In the genomic region with DNA sequence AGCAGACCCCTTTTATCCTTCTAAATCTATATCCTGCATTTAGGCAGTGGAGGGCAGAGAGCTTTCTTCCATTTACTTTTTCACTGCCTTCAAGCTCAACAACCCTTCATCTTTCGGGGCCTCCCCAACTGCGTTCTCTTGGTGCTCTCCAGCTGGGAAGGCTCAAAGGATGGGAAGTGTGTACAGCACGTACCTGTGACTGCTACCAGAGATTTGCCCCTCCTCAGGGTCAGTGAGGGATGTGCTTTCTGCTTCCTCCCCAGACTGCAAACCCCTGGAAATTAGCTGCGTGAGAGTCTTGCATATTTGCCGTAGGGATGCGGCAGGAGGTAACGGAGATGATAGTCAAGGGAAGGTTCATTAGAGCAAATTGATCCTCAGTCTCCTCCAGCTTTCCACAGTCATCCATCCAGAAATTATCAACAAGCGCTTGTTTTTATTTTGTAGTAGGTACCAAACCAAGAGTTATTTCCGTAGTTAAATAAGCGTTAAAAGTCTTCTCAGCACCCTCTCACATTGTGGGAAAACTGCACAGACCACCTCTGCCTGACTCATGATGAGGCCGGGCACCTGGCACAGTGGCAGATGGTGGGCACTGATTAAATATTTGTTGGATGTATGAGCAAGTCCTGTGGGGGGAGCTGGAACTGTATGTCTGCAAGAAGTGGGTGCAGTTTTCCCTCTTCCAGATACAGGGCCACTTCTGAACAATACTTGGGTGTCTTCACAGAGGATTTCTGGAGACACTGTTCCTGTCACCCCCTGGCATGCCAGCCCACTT, we compare ENCODE assay signal across 2 cellular contexts.
TF ChIP-seq lines count a peak whose summit lies in the region.

No MANE protein-coding gene starts in this region.

TF ChIP-seq in GM23338, 12 proteins besides CTCF, POLR2A, EP300 and RAD21 (continues in another document):
- TF ChIP-seq, protein P1, sequence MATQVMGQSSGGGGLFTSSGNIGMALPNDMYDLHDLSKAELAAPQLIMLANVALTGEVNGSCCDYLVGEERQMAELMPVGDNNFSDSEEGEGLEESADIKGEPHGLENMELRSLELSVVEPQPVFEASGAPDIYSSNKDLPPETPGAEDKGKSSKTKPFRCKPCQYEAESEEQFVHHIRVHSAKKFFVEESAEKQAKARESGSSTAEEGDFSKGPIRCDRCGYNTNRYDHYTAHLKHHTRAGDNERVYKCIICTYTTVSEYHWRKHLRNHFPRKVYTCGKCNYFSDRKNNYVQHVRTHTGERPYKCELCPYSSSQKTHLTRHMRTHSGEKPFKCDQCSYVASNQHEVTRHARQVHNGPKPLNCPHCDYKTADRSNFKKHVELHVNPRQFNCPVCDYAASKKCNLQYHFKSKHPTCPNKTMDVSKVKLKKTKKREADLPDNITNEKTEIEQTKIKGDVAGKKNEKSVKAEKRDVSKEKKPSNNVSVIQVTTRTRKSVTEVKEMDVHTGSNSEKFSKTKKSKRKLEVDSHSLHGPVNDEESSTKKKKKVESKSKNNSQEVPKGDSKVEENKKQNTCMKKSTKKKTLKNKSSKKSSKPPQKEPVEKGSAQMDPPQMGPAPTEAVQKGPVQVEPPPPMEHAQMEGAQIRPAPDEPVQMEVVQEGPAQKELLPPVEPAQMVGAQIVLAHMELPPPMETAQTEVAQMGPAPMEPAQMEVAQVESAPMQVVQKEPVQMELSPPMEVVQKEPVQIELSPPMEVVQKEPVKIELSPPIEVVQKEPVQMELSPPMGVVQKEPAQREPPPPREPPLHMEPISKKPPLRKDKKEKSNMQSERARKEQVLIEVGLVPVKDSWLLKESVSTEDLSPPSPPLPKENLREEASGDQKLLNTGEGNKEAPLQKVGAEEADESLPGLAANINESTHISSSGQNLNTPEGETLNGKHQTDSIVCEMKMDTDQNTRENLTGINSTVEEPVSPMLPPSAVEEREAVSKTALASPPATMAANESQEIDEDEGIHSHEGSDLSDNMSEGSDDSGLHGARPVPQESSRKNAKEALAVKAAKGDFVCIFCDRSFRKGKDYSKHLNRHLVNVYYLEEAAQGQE (IDR thresholded peaks at IDR 0.05; ENCODE audit: unreplicated experiment): no peak
- TF ChIP-seq NANOG (IDR thresholded peaks at IDR 0.05; ENCODE audit: borderline replicate concordance): no peak
- TF ChIP-seq CREB1 (CRISPR knock-in tag; IDR thresholded peaks at IDR 0.05; ENCODE audit: low read depth): no peak
- TF ChIP-seq EZH2 (IDR thresholded peaks at IDR 0.05; ENCODE audit: low read depth, unreplicated experiment): no peak
- TF ChIP-seq, protein P2, sequence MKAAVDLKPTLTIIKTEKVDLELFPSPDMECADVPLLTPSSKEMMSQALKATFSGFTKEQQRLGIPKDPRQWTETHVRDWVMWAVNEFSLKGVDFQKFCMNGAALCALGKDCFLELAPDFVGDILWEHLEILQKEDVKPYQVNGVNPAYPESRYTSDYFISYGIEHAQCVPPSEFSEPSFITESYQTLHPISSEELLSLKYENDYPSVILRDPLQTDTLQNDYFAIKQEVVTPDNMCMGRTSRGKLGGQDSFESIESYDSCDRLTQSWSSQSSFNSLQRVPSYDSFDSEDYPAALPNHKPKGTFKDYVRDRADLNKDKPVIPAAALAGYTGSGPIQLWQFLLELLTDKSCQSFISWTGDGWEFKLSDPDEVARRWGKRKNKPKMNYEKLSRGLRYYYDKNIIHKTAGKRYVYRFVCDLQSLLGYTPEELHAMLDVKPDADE (IDR thresholded peaks at IDR 0.05): no peak
- TF ChIP-seq JUNB (IDR thresholded peaks at IDR 0.05; ENCODE audit: unreplicated experiment): no peak
- TF ChIP-seq POLR2AphosphoS5 (IDR thresholded peaks at IDR 0.05; ENCODE audit: low read depth): no peak
- TF ChIP-seq EZH2phosphoT487 (IDR thresholded peaks at IDR 0.05; ENCODE audit: unreplicated experiment): no peak
- no peak for TF ChIP-seq STAT1 (IDR thresholded peaks at IDR 0.05; ENCODE audit: unreplicated experiment)

TF ChIP-seq in H1, 55 proteins besides CTCF, POLR2A, EP300 and RAD21:
- TF ChIP-seq BACH1 (IDR thresholded peaks at IDR 0.05; ENCODE audit: low read length) (no peak), KDM1A (IDR thresholded peaks at IDR 0.05; ENCODE audit: borderline replicate concordance, low read length) (no peak), HDAC6 (IDR thresholded peaks at IDR 0.05; ENCODE audit: low read depth, low read length) (no peak), POLR2AphosphoS5 (IDR thresholded peaks at IDR 0.05; ENCODE audit: low read depth, low read length) (no peak), CEBPB (IDR thresholded peaks at IDR 0.05; ENCODE audit: low read depth, low read length) (no peak), CHD1 (IDR thresholded peaks at IDR 0.05; ENCODE audit: low read depth, low read length) (no peak), YY1 (IDR thresholded peaks at IDR 0.05; ENCODE audit: low read depth, low read length) (no peak), SUZ12 (IDR thresholded peaks at IDR 0.05; ENCODE audit: low read length) (no peak), NRF1 (IDR thresholded peaks at IDR 0.05; ENCODE audit: low read depth, low read length) (no peak), RFX5 (IDR thresholded peaks at IDR 0.05; ENCODE audit: borderline replicate concordance, low read depth, low read length) (no peak), SRF (IDR thresholded peaks at IDR 0.05; ENCODE audit: low read depth, low read length) (no peak)
- TF ChIP-seq, protein P3, sequence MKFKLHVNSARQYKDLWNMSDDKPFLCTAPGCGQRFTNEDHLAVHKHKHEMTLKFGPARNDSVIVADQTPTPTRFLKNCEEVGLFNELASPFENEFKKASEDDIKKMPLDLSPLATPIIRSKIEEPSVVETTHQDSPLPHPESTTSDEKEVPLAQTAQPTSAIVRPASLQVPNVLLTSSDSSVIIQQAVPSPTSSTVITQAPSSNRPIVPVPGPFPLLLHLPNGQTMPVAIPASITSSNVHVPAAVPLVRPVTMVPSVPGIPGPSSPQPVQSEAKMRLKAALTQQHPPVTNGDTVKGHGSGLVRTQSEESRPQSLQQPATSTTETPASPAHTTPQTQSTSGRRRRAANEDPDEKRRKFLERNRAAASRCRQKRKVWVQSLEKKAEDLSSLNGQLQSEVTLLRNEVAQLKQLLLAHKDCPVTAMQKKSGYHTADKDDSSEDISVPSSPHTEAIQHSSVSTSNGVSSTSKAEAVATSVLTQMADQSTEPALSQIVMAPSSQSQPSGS (IDR thresholded peaks at IDR 0.05; ENCODE audit: low read length): no peak
- TF ChIP-seq, protein P4, sequence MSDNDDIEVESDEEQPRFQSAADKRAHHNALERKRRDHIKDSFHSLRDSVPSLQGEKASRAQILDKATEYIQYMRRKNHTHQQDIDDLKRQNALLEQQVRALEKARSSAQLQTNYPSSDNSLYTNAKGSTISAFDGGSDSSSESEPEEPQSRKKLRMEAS (IDR thresholded peaks at IDR 0.05): no peak
